In the genomic region with DNA sequence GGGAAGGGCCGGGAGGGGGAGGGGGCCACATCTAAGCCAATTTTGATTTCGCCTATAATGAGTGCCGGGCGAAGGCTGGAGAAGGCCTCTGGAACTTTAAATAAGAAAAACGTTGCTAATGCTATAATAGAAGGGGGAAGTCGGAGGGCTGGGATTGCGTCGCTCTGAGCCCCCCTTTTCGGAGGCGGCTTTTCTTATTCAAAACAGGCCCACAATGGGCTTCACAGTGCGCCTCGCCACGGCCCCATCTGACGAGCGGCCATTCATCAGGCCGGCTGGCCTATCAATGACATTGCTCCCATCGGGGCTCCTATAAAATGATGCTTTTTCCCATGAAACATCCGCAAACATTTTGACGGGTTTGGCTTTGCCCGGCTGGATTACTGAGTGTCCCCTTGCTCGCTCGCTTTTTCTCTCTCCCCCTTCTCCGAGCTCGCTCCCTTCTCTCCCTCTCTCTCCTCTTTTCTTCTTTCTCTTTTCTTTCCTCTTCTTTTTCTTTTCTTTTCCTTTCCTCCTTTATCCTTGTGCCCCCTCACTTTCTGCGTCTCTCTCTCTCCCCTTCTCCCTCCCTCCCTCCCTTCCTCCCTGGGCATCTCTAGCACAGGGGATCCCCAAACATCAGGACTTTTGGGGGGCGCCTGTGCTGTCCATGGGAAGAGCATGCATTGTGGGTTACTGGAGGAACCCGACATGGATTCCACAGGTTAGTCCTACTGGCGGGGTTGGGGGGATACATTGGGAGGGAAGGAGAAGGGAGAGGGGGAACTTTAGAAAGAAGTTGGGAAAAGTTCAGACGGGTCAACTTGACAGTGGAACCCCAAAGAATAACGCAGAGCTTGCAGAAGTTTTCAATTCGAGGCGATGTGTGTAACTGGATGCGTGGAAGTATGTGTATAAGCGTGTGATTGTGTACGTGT, we compare ENCODE assay signal across 9 cellular contexts. TPM values are rescaled to one million over a fixed set of nuclear protein-coding genes. Genes with fewer than 3 reads are reported as not detected.
DNase-seq lines count a peak whose midpoint lies in the region; ATAC-seq and TF ChIP-seq lines count a peak whose summit lies in the region.
"Had no signal": no experiment of that assay in that cellular context is flagged by ENCODE, and none has a peak within 500 bp of the region (broad histone marks: within the 10 kb centered on the region; RNA-seq: fewer than 3 reads in every experiment).

TSS of gene RFX4 (plus strand) at position 344 of the 917 bp plus-strand sequence. CDS start at position 661, 317 bp downstream.

- H3K4me1 Mint-ChIP-seq in nephron progenitor cell, result peaks cover 50% of the 10 kb centered on the region

- peak within 1 kb of the TSS; percentile 82 for H3K4me3 Mint-ChIP-seq in nephron progenitor cell

- DNase-seq in C1 segment of cervical spinal cord (lab: John Stamatoyannopoulos, UW), result peak in 9 of 14 donors; percentile 16 to 74 (median 32)
- DNase-seq in M059J (ENCODE audit: low read depth), result peak; percentile 8
- DNase-seq in ecto neural progenitor cell (ENCODE audit: low spot score), result peak; percentile 88
- DNase-seq in nephron progenitor cell, result peak; percentile 31
- no peak for DNase-seq in NCI-H2029 (lab: John Stamatoyannopoulos, UW)
- no peak for DNase-seq in stimulated activated CD4-positive, alpha-beta T cell treated with anti-CD3 and anti-CD28 coated beads, Interleukin-1b, Interleukin-23, amount 100 ng/mL, for 48 hours
- DNase-seq in ureter (ENCODE audit: low spot score), result no peak

- peaks cover 100% of the 10 kb centered on the region for H3K27me3 Mint-ChIP-seq in nephron progenitor cell (ENCODE audit: low read depth, poor library complexity)

- no peaks in the 10 kb centered on the region for H3K9me3 Mint-ChIP-seq in nephron progenitor cell

- no peak for TF ChIP-seq CTCF in nephron progenitor cell (IDR thresholded peaks at IDR 0.05)

- peak within 1 kb of the TSS; percentile 29 for H3K27ac Mint-ChIP-seq in nephron progenitor cell

- no peak for ATAC-seq in HG03159 (IDR thresholded peaks at IDR 0.05; ENCODE audit: unreplicated experiment)

- H3K36me3 Mint-ChIP-seq in nephron progenitor cell (ENCODE audit: low read depth), result no peaks in the 10 kb centered on the region

RNA-seq across cellular contexts. Expression of gene RFX4, which starts in this region (rescaled TPM):
- total RNA-seq in M059J (2014; rRNA removed; shearing (Covaris generic)), result not detected in 2 replicates
- total RNA-seq in ureter, result not detected
- total RNA-seq: pulmonary artery endothelial cell had no signal

Comparison
In these comparisons a context has a peak if more than half of its experiments do, and no peak if none do; other contexts are left out.
1. Peak in DNase-seq in M059J; RNA of the gene not detected or under 1 TPM.
2. DNase-seq: peak in C1 segment of cervical spinal cord (9 of 14), ecto neural progenitor cell (single experiment) and nephron progenitor cell (single experiment); none in NCI-H2029 (single experiment), stimulated activated CD4-positive, alpha-beta T cell treated with anti-CD3 and anti-CD28 coated beads, Interleukin-1b, Interleukin-23, amount 100 ng/mL, for 48 hours (single experiment) and ureter (single experiment).